Comparison of ENCODE assay signal across 26 cellular contexts in the genomic region with DNA sequence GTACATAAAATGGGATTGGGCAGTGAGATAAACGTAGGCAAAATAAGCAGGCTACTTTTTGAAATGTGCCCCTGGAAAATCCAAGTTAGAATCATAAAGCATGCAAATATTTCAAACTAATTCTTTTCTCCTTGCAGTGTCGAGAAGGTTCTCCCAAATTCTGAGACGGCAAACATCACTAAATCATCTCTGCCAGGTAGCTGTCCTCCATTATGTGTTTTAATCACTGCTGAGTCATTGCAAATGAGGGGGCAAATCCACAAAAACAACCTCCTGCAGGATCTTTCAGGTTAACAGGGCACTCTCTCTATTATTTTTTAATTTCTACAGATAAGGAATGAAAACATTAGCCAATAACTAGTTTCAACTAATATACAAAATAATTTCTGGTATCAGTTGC.
"Had no signal": no experiment of that assay in that cellular context is flagged by ENCODE, and none has a peak within 500 bp of the region (broad histone marks: within the 10 kb centered on the region; RNA-seq: fewer than 3 reads in every experiment).

No MANE protein-coding gene starts in this region.

- H3K36me3 ChIP-seq: gastroesophageal sphincter, right atrium auricular region, spleen, suprapubic skin, tibial artery, upper lobe of right lung had no signal

- H3K4me1 Mint-ChIP-seq: activated CD4-positive, alpha-beta memory T cell treated with anti-CD3 and anti-CD28 coated beads, Interleukin-2, amount 10 ng/mL, durations not matched to agents 7 days and 5 days; activated CD4-positive, alpha-beta T cell treated with anti-CD3 and anti-CD28 coated beads, Interleukin-2, amount 10 ng/mL, durations not matched to agents 7 days and 5 days; activated naive CD4-positive, alpha-beta T cell treated with anti-CD3 and anti-CD28 coated beads, Interleukin-2, amount 10 ng/mL, durations not matched to agents 7 days and 5 days; activated naive CD8-positive, alpha-beta T cell treated with anti-CD3 and anti-CD28 coated beads, Interleukin-2, amount 10 ng/mL, durations not matched to agents 7 days and 5 days; immature natural killer cell; memory B cell had no signal

- H3K4me3 ChIP-seq: gastroesophageal sphincter, hepatocyte, right atrium auricular region, spleen, suprapubic skin, tibial artery, upper lobe of right lung had no signal

- H3K9me3 ChIP-seq: gastroesophageal sphincter, right atrium auricular region, spleen, suprapubic skin, tibial artery, upper lobe of right lung had no signal

- H3K27ac ChIP-seq: gastroesophageal sphincter, hepatocyte, right atrium auricular region, spleen, suprapubic skin, tibial artery, upper lobe of right lung had no signal

- H3K27me3 ChIP-seq: hepatocyte, right atrium auricular region, suprapubic skin, tibial artery had no signal

- H3K4me3 Mint-ChIP-seq: activated CD4-positive, alpha-beta memory T cell treated with anti-CD3 and anti-CD28 coated beads, Interleukin-2, amount 10 ng/mL, durations not matched to agents 7 days and 5 days; activated CD4-positive, alpha-beta T cell treated with anti-CD3 and anti-CD28 coated beads, Interleukin-2, amount 10 ng/mL, durations not matched to agents 7 days and 5 days; activated naive CD4-positive, alpha-beta T cell treated with anti-CD3 and anti-CD28 coated beads, Interleukin-2, amount 10 ng/mL, durations not matched to agents 7 days and 5 days; activated naive CD8-positive, alpha-beta T cell treated with anti-CD3 and anti-CD28 coated beads, Interleukin-2, amount 10 ng/mL, durations not matched to agents 7 days and 5 days; activated T-cell treated with anti-CD3 and anti-CD28 coated beads, Interleukin-2, amount 50 U/mL, for 24 hours; dendritic cell treated with granulocyte-macrophage colony-stimulating factor and Interleukin-4, amounts not matched to agents 40 ng/mL and 50 ng/mL, for 4 days; immature natural killer cell; memory B cell; naive thymus-derived CD8-positive, alpha-beta T cell; neural crest cell had no signal

- H3K27me3 Mint-ChIP-seq: activated CD4-positive, alpha-beta memory T cell treated with anti-CD3 and anti-CD28 coated beads, Interleukin-2, amount 10 ng/mL, durations not matched to agents 7 days and 5 days; activated naive CD4-positive, alpha-beta T cell treated with anti-CD3 and anti-CD28 coated beads, Interleukin-2, amount 10 ng/mL, durations not matched to agents 7 days and 5 days had no signal

- DNase-seq: activated CD4-positive, alpha-beta memory T cell treated with anti-CD3 and anti-CD28 coated beads, Interleukin-2, amount 10 ng/mL, durations not matched to agents 7 days and 5 days; activated CD4-positive, alpha-beta T cell treated with anti-CD3 and anti-CD28 coated beads for 1 hour; activated CD4-positive, alpha-beta T cell treated with anti-CD3 and anti-CD28 coated beads, Interleukin-2, amount 10 ng/mL, durations not matched to agents 7 days and 5 days; activated CD8-positive, alpha-beta memory T cell treated with anti-CD3 and anti-CD28 coated beads, Interleukin-2, amount 50 U/mL, for 48 hours; activated gamma-delta T cell; activated naive CD4-positive, alpha-beta T cell treated with anti-CD3 and anti-CD28 coated beads, Interleukin-2, amount 10 ng/mL, durations not matched to agents 7 days and 5 days; activated naive CD8-positive, alpha-beta T cell treated with anti-CD3 and anti-CD28 coated beads, Interleukin-2, amount 10 ng/mL, durations not matched to agents 7 days and 5 days; activated T-cell treated with anti-CD3 and anti-CD28 coated beads, Interleukin-2, amount 50 U/mL, for 24 hours; central memory CD4-positive, alpha-beta T cell; effector CD8-positive, alpha-beta T cell; immature natural killer cell; naive thymus-derived CD8-positive, alpha-beta T cell; occipital lobe; spleen; stimulated activated naive CD4-positive, alpha-beta T cell; T-helper 2 cell; tibial artery; upper lobe of right lung had no signal

- H2AFZ ChIP-seq: hepatocyte had no signal

- H3K9me3 Mint-ChIP-seq: activated CD4-positive, alpha-beta memory T cell treated with anti-CD3 and anti-CD28 coated beads, Interleukin-2, amount 10 ng/mL, durations not matched to agents 7 days and 5 days; activated CD4-positive, alpha-beta T cell treated with anti-CD3 and anti-CD28 coated beads, Interleukin-2, amount 10 ng/mL, durations not matched to agents 7 days and 5 days; activated naive CD4-positive, alpha-beta T cell treated with anti-CD3 and anti-CD28 coated beads, Interleukin-2, amount 10 ng/mL, durations not matched to agents 7 days and 5 days; activated naive CD8-positive, alpha-beta T cell treated with anti-CD3 and anti-CD28 coated beads, Interleukin-2, amount 10 ng/mL, durations not matched to agents 7 days and 5 days; activated T-cell treated with anti-CD3 and anti-CD28 coated beads, Interleukin-2, amount 50 U/mL, for 24 hours; dendritic cell treated with granulocyte-macrophage colony-stimulating factor and Interleukin-4, amounts not matched to agents 40 ng/mL and 50 ng/mL, for 4 days; immature natural killer cell; memory B cell; naive thymus-derived CD8-positive, alpha-beta T cell; neural crest cell had no signal

- FAIRE-seq: astrocyte had no signal

- H3K4me2 ChIP-seq: hepatocyte had no signal

- H3K4me1 ChIP-seq: gastroesophageal sphincter, right atrium auricular region, spleen, suprapubic skin, tibial artery, upper lobe of right lung had no signal

- H3K36me3 Mint-ChIP-seq: activated naive CD4-positive, alpha-beta T cell treated with anti-CD3 and anti-CD28 coated beads, Interleukin-2, amount 10 ng/mL, durations not matched to agents 7 days and 5 days; activated naive CD8-positive, alpha-beta T cell treated with anti-CD3 and anti-CD28 coated beads, Interleukin-2, amount 10 ng/mL, durations not matched to agents 7 days and 5 days; immature natural killer cell; memory B cell; naive thymus-derived CD8-positive, alpha-beta T cell had no signal

- H3K27ac Mint-ChIP-seq: activated CD4-positive, alpha-beta memory T cell treated with anti-CD3 and anti-CD28 coated beads, Interleukin-2, amount 10 ng/mL, durations not matched to agents 7 days and 5 days; activated CD4-positive, alpha-beta T cell treated with anti-CD3 and anti-CD28 coated beads, Interleukin-2, amount 10 ng/mL, durations not matched to agents 7 days and 5 days; activated naive CD4-positive, alpha-beta T cell treated with anti-CD3 and anti-CD28 coated beads, Interleukin-2, amount 10 ng/mL, durations not matched to agents 7 days and 5 days; activated naive CD8-positive, alpha-beta T cell treated with anti-CD3 and anti-CD28 coated beads, Interleukin-2, amount 10 ng/mL, durations not matched to agents 7 days and 5 days; activated T-cell treated with anti-CD3 and anti-CD28 coated beads, Interleukin-2, amount 50 U/mL, for 24 hours; dendritic cell treated with granulocyte-macrophage colony-stimulating factor and Interleukin-4, amounts not matched to agents 40 ng/mL and 50 ng/mL, for 4 days; immature natural killer cell; memory B cell; naive thymus-derived CD8-positive, alpha-beta T cell had no signal

- H3K79me2 ChIP-seq: hepatocyte had no signal
